Comparison of ENCODE assay signal across 8 cellular contexts in genomic region chr1:160251687-160252526, GRCh38.
DNase-seq lines count a peak whose midpoint lies in the region; ATAC-seq and TF ChIP-seq lines count a peak whose summit lies in the region.

No MANE protein-coding gene starts in this region.

- DNase-seq in EL (peak; percentile 74), NCI-H2171 (lab: John Stamatoyannopoulos, UW) (peak; percentile 60), cerebellar nuclear complex (lab: John Stamatoyannopoulos, UW) (peak; percentile 37 to 88), kidney tubule cell (ENCODE audit: low spot score) (peak; percentile 78)
- peak; percentile 40 for DNase-seq in stimulated activated CD4-positive, alpha-beta T cell treated with anti-CD3 and anti-CD28 coated beads, Interleukin-4, amount 100 ng/mL, for 1 hour

- peak; percentile 66 for ATAC-seq in HG02642 (IDR thresholded peaks at IDR 0.05; ENCODE audit: poor library complexity, unreplicated experiment)
- no peak for ATAC-seq in GM19324 (IDR thresholded peaks at IDR 0.05; ENCODE audit: low FRiP score, unreplicated experiment)

- H3K27ac ChIP-seq in VCaP = peak overlapping the region; percentile 7; the same call in 1 of the 2 replicates

- peak; percentile 81 for TF ChIP-seq CTCF in VCaP (conservative IDR thresholded peaks at IDR 0.05)
